In genomic region chr2:111662039-111662740, GRCh38 we compare ENCODE assay signal across 14 cellular contexts.
DNase-seq lines count a peak whose midpoint lies in the region; ATAC-seq and TF ChIP-seq lines count a peak whose summit lies in the region.
"Had no signal": no experiment of that assay in that cellular context is flagged by ENCODE, and none has a peak within 500 bp of the region (broad histone marks: within the 10 kb centered on the region; RNA-seq: fewer than 3 reads in every experiment).

No MANE protein-coding gene starts in this region.

- no peak overlapping the region for H3K56ac ChIP-seq in IMR-90 (ENCODE audit: extremely low read depth, insufficient read depth, low read length)

- no peak overlapping the region for H3K9ac ChIP-seq in IMR-90 (ENCODE audit: low read depth, low read length)
- H3K9ac ChIP-seq: neural progenitor cell had no signal

- CTCF ChIA-PET in IMR-90 (lab: Yijun Ruan, JAX) = no interaction called here

- H3K4me3 ChIP-seq in IMR-90 (ENCODE audit: insufficient read depth, low read depth, low read length) (no peak overlapping the region), astrocyte of the spinal cord (ENCODE audit: low read depth, low read length) (no peak overlapping the region), BE2C (ENCODE audit: low read depth, low read length) (no peak overlapping the region)
- H3K4me3 ChIP-seq: neural progenitor cell had no signal

- DNase-seq in AG20443 (ENCODE audit: low spot score) (peak; percentile 79), IMR-90 (peak; percentile 68), astrocyte of the spinal cord (ENCODE audit: low read depth, low spot score) (peak; percentile 61), islet precursor cell (peak; percentile 56), BE2C (no peak), mesenteric fat pad (ENCODE audit: low spot score) (no peak), cardiac septum (ENCODE audit: low spot score) (no peak), left ventricle myocardium superior (no peak)
- DNase-seq: anterior cingulate cortex, erythroblast, kidney, NCI-H1105, T1000 had no signal

- no peak overlapping the region for H3K4me2 ChIP-seq in IMR-90 (ENCODE audit: low read depth, low read length)
- H3K4me2 ChIP-seq: neural progenitor cell had no signal

- H3K18ac ChIP-seq in IMR-90 (ENCODE audit: low read depth, low read length) = no peak overlapping the region

- H3K9me3 ChIP-seq in IMR-90 (ENCODE audit: control insufficient read depth, insufficient read depth, low read length) (no peaks in the 10 kb centered on the region), BE2C (no peaks in the 10 kb centered on the region)

- H3K79me1 ChIP-seq in IMR-90 (ENCODE audit: low read depth in 1 of 2, low read length in 2 of 2) = peaks cover 5 to 38% of the 10 kb centered on the region in 2 experiments; a peak in 3 of 4 replicates

- no TSS peak for BruUV-seq in IMR-90 (replicated peaks; lab: Mats Ljungman, UMichigan)

- TF ChIP-seq RAD21 in IMR-90 (IDR thresholded peaks at IDR 0.05; ENCODE audit: low read length) = no peak

- H3K14ac ChIP-seq in IMR-90 (replicated peaks; ENCODE audit: low read depth, low read length) = no peak overlapping the region

- no peaks in the 10 kb centered on the region for H3K27me3 ChIP-seq in IMR-90 (ENCODE audit: control insufficient read depth, insufficient read depth, low read length)
- H3K27me3 ChIP-seq in BE2C = no peaks in the 10 kb centered on the region
- H3K27me3 ChIP-seq: neural progenitor cell had no signal

- 0 out of 4 replicates have a peak overlapping the region, but pooled peaks of 1 of the 2 experiments have one; percentile 37 for H4K8ac ChIP-seq in IMR-90 (ENCODE audit: low read depth in 2 of 2, low read length in 2 of 2)

- no peak overlapping the region for H3K23ac ChIP-seq in IMR-90 (ENCODE audit: low read depth, low read length)

- H2AK5ac ChIP-seq in IMR-90 (ENCODE audit: low read depth, low read length) = peak overlapping the region; percentile 93; the same call in 1 of the 2 replicates

- no peak overlapping the region; the same call in 1 of the 2 replicates for H2BK20ac ChIP-seq in IMR-90 (ENCODE audit: low read depth, low read length)

- H3K4ac ChIP-seq in IMR-90 (ENCODE audit: low read depth, low read length) = no peak overlapping the region; the same call in 1 of the 2 replicates

- in situ Hi-C loops in IMR-90 (cut with MboI; ENCODE audit: low sequenced_read_pairs) (loop anchor here (25.0 kb wide), 1 partner anchor 175 kb away; no protein-coding TSS in a partner anchor), astrocyte of the spinal cord (cut with HindIII; ENCODE audit: low sequenced_read_pairs) (no loop called here)

- H4K91ac ChIP-seq in IMR-90 (ENCODE audit: insufficient read depth, low read depth, low read length) = peak overlapping the region; percentile 55; the same call in 1 of the 2 replicates

- no CpG with 5 or more reads among the region's 5 CpGs for WGBS in IMR-90 (ENCODE audit: extremely low coverage in 2 of 2, insufficient read length in 1 of 2), 2 experiments

- H4K20me1 ChIP-seq in IMR-90 (ENCODE audit: insufficient read depth, low read length) = peaks cover 11% of the 10 kb centered on the region; the same call in 1 of the 2 replicates

- H3K4me1 ChIP-seq in IMR-90 (ENCODE audit: control insufficient read depth, insufficient read depth, low read length) (peaks cover 25% of the 10 kb centered on the region), BE2C (no peaks in the 10 kb centered on the region)
- H3K4me1 ChIP-seq: neural progenitor cell had no signal

- no peaks in the 10 kb centered on the region for H3K36me3 ChIP-seq in IMR-90 (ENCODE audit: control insufficient read depth, insufficient read depth, low read length)
- H3K36me3 ChIP-seq in BE2C = no peaks in the 10 kb centered on the region
- H3K36me3 ChIP-seq: neural progenitor cell had no signal

- H2AFZ ChIP-seq in IMR-90 (replicated peaks; ENCODE audit: low read length, poor library complexity) = no peak overlapping the region
- H2AFZ ChIP-seq: neural progenitor cell had no signal

- H2BK120ac ChIP-seq in IMR-90 (ENCODE audit: low read depth, low read length) = peak overlapping the region; percentile 7; the same call in 1 of the 2 replicates

- intact Hi-C loops in IMR-90 (cut with micrococcal nuclease) (loop anchor here (10.0 kb wide), 2 partner anchors 167 to 197 kb away; no protein-coding TSS in a partner anchor), cardiac septum (cut with DNase I) (loop anchor here (10.0 kb wide), 1 partner anchor 847 kb away; no protein-coding TSS in a partner anchor), left ventricle myocardium superior (cut with micrococcal nuclease) (no loop called here)

- no peak overlapping the region for H2BK5ac ChIP-seq in IMR-90 (ENCODE audit: low read depth, low read length, poor library complexity, severe bottlenecking)

- H3K9me1 ChIP-seq in IMR-90 (ENCODE audit: insufficient read depth, low read length) = peaks cover 21% of the 10 kb centered on the region

- POLR2A ChIA-PET in IMR-90 (lab: Charles Lee; ENCODE audit: unreplicated experiment) = no interaction called here

- ATAC-seq in IMR-90 (ENCODE audit: low read depth) = peak; percentile 58
- no peak for ATAC-seq in left ventricle myocardium superior

- dilution Hi-C loops in IMR-90 (cut with HindIII; ENCODE audit: low sequenced_read_pairs, unreplicated experiment) = no loop called here

- H4K5ac ChIP-seq in IMR-90 (ENCODE audit: low read depth, low read length) = no peak overlapping the region

- H3K27ac ChIP-seq in IMR-90 (ENCODE audit: insufficient read depth, low read length) = peak overlapping the region; percentile 8; the same call in 1 of the 2 replicates
- H3K27ac ChIP-seq: neural progenitor cell had no signal

- no peak overlapping the region for H2AK9ac ChIP-seq in IMR-90 (replicated peaks; ENCODE audit: low read depth, low read length, poor library complexity)

- no peak for TF ChIP-seq POLR2A in IMR-90 (IDR thresholded peaks at IDR 0.05; ENCODE audit: low read depth, low read length)

- TF ChIP-seq CTCF in IMR-90 (conservative IDR thresholded peaks at IDR 0.05; ENCODE audit: low read depth, low read length) (no peak), astrocyte of the spinal cord (IDR thresholded peaks at IDR 0.05; ENCODE audit: low read depth, low read length) (no peak), BE2C (IDR thresholded peaks at IDR 0.05; ENCODE audit: low read depth, low read length) (no peak)

- no peak overlapping the region for H2BK15ac ChIP-seq in IMR-90 (ENCODE audit: low read depth, low read length)

TF ChIP-seq in IMR-90, 13 proteins besides CTCF, POLR2A, EP300 and RAD21:
- TF ChIP-seq SMC3 (IDR thresholded peaks at IDR 0.05; ENCODE audit: low read depth, low read length) = no peak
- TF ChIP-seq CEBPB (IDR thresholded peaks at IDR 0.05; ENCODE audit: low read depth, low read length) = peak; percentile 43; the same call in 1 of the 2 replicates
- no peak for TF ChIP-seq RFX5 (IDR thresholded peaks at IDR 0.05; ENCODE audit: low read depth, low read length)
- TF ChIP-seq FOS (IDR thresholded peaks at IDR 0.05; ENCODE audit: low read depth, low read length) = no peak
TF ChIP-seq in IMR-90: peak in this region for 1.

Comparison
In these comparisons a context has a peak if more than half of its experiments do, and no peak if none do; other contexts are left out.
1. DNase-seq: peak in AG20443 (single experiment), IMR-90 (single experiment), astrocyte of the spinal cord (single experiment) and islet precursor cell (single experiment); none in BE2C (single experiment), mesenteric fat pad (single experiment), cardiac septum (single experiment) and left ventricle myocardium superior (single experiment).